ENCODE assay signal across 8 cellular contexts in the genomic region with DNA sequence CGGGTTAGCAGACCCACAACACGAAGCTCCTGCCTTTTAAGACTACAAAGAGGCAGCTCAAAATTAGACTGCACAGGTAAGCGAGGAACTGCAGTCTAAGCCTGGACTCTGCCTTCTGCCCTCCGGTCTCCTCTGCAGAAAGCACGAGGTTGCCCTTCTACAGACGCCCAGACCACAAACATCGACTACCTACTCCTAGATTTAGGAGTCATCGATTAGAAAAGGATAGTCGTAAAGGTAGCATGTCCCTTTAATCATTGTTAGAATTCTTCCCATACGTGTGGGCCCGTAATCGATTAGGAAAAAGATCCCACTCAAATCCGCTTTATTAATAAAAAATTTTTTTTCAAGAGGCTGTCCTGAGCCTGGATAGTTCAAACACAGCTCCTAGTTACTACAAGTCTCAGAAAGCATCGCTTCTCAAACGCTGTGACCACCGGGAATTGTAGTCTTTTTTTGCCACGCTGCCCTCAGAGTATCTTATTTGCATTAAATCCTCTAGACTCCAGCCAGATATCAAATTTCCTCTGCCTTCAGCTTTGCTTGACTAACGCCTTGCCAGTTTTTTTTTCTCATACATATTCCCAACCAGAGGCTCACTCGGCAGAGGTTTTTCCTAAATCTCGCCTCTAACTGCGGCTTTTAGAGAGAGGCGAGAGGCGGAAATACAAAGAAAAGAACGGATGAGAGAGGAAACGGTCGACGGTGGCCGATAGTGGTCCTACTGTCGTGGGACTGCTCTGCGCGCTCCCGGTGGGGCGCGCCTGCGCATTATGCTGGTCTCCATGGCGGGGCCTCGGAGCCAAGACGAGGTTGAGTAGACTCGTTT. TPM values are rescaled to one million over a fixed set of nuclear protein-coding genes. Genes with fewer than 3 reads are reported as not detected.
DNase-seq lines count a peak whose midpoint lies in the region; ATAC-seq and TF ChIP-seq lines count a peak whose summit lies in the region.

Gene CARF, plus strand, starts transcription at position 763 of the 829 bp plus-strand sequence. CDS start 29,628 bp downstream, outside the sequence.
Gene WDR12, minus strand, starts transcription at position 161 of the 829 bp plus-strand sequence. CDS start 197 bp downstream, outside the sequence.

- H3K27ac ChIP-seq in KMS-11 (peak within 1 kb of the TSS; percentile 71), Panc1 (ENCODE audit: low read length) (peak within 1 kb of the TSS; percentile 99), esophagus squamous epithelium (peak within 1 kb of the TSS; percentile 82 to 94 (median 91)), muscle layer of duodenum (ENCODE audit: low read length) (peak within 1 kb of the TSS; percentile 93)

- ATAC-seq in GM21786 (IDR thresholded peaks at IDR 0.05; ENCODE audit: unreplicated experiment) (peak; percentile 71), Panc1 (peak; percentile 96)
- peak; percentile 90 to 93 for ATAC-seq in activated T-cell treated with anti-CD3 and anti-CD28 coated beads, Interleukin-2, amount 50 U/mL, for 72 hours (replicated peaks in 1 of 2)

- no peaks in the 10 kb centered on the region for H4K20me1 ChIP-seq in KMS-11 (ENCODE audit: insufficient read depth)

- H3K9me3 ChIP-seq in Panc1 (ENCODE audit: control insufficient read depth, insufficient read depth, low read depth, low read length) (no peaks in the 10 kb centered on the region), esophagus squamous epithelium (no peaks in the 10 kb centered on the region), muscle layer of duodenum (ENCODE audit: control insufficient read depth in 1 of 2, low read length in 2 of 2) (no peaks in the 10 kb centered on the region)

- TF ChIP-seq CTCF in KMS-11 (conservative IDR thresholded peaks at IDR 0.05; ENCODE audit: low read depth, low read length) = no peak
- TF ChIP-seq CTCF in Panc1 (IDR thresholded peaks at IDR 0.05) = no peak
- peak in 2 of 6 experiments; percentile 1 to 10 for TF ChIP-seq CTCF in esophagus squamous epithelium (IDR thresholded peaks at IDR 0.05)

- no peaks in the 10 kb centered on the region for H3K27me3 ChIP-seq in KMS-11 (ENCODE audit: insufficient read depth, low read depth)
- no peaks in the 10 kb centered on the region for H3K27me3 ChIP-seq in Panc1 (ENCODE audit: control insufficient read depth, insufficient read depth, low read length)
- H3K27me3 ChIP-seq in esophagus squamous epithelium = no peaks in the 10 kb centered on the region
- no peaks in the 10 kb centered on the region for H3K27me3 ChIP-seq in muscle layer of duodenum (ENCODE audit: low read depth, low read length)

- H3K4me3 Mint-ChIP-seq in activated T-cell treated with anti-CD3 and anti-CD28 coated beads, Interleukin-2, amount 50 U/mL, for 72 hours = peak within 1 kb of the TSS; percentile 92 to 98

- peak within 1 kb of the TSS; percentile 58 for H3K4me3 ChIP-seq in KMS-11 (IDR thresholded peaks at IDR 0.05; ENCODE audit: insufficient read depth, low read depth, low read length)
- peak within 1 kb of the TSS; percentile 99 to 100 for H3K4me3 ChIP-seq in Panc1 (ENCODE audit: low read depth in 2 of 2, low read length in 2 of 2)
- peak within 1 kb of the TSS; percentile 50 to 78 (median 70) for H3K4me3 ChIP-seq in esophagus squamous epithelium
- peak within 1 kb of the TSS; percentile 99 to 100 for H3K4me3 ChIP-seq in muscle layer of duodenum (ENCODE audit: low read depth in 1 of 2, low read length in 2 of 2)

- no peaks in the 10 kb centered on the region for H3K27me3 Mint-ChIP-seq in activated T-cell treated with anti-CD3 and anti-CD28 coated beads, Interleukin-2, amount 50 U/mL, for 72 hours (ENCODE audit: low read depth)

- H3K9me3 Mint-ChIP-seq in activated T-cell treated with anti-CD3 and anti-CD28 coated beads, Interleukin-2, amount 50 U/mL, for 72 hours = no peaks in the 10 kb centered on the region

- peak in 3 of 4 donors; percentile 43 to 61 (median 51) for TF ChIP-seq POLR2A in esophagus squamous epithelium (IDR thresholded peaks at IDR 0.05)

- peaks cover 3% of the 10 kb centered on the region; the same call in 1 of the 2 replicates for H3K36me3 ChIP-seq in KMS-11 (ENCODE audit: insufficient read depth)
- peaks cover 12% of the 10 kb centered on the region; the same call in 1 of the 2 replicates for H3K36me3 ChIP-seq in Panc1 (ENCODE audit: control insufficient read depth, insufficient read depth, low read length)
- peaks cover 0 to 10% (median 0%) of the 10 kb centered on the region in 3 donors for H3K36me3 ChIP-seq in esophagus squamous epithelium
- H3K36me3 ChIP-seq in muscle layer of duodenum (ENCODE audit: control insufficient read depth in 1 of 2, insufficient read depth in 2 of 2, low read length in 2 of 2) = peaks cover 0 to 4% of the 10 kb centered on the region in 2 donors

- peak within 1 kb of the TSS; percentile 71 for H2AFZ ChIP-seq in KMS-11 (ENCODE audit: low read depth)

- H3K4me1 ChIP-seq in KMS-11 (ENCODE audit: low read depth, poor library complexity, severe bottlenecking) (peaks cover 16% of the 10 kb centered on the region), Panc1 (ENCODE audit: control insufficient read depth, insufficient read depth, low read length) (no peaks in the 10 kb centered on the region), esophagus squamous epithelium (peaks cover 0 to 32% (median 18%) of the 10 kb centered on the region in 3 donors), muscle layer of duodenum (ENCODE audit: control insufficient read depth in 1 of 2, insufficient read depth in 2 of 2, low read length in 2 of 2) (peaks cover 4 to 14% of the 10 kb centered on the region in 2 donors)

- peaks cover 41% of the 10 kb centered on the region for H3K4me1 Mint-ChIP-seq in activated T-cell treated with anti-CD3 and anti-CD28 coated beads, Interleukin-2, amount 50 U/mL, for 72 hours (ENCODE audit: low read depth)

- in situ Hi-C loops in Panc1 (cut with HindIII; ENCODE audit: low pct_unique_long_range_greater_than_20kb, low sequenced_read_pairs) = no loop called here

- DNase-seq in DMS79 treated with DMSO at 0.1 percent for 48 hours (lab: John Stamatoyannopoulos, UW) = peak; percentile 98
- DNase-seq in Panc1 (ENCODE audit: low read depth, low spot score) = peak; percentile 92
- peak; percentile 90 to 94 for DNase-seq in activated T-cell treated with anti-CD3 and anti-CD28 coated beads, Interleukin-2, amount 50 U/mL, for 72 hours
- DNase-seq in esophagus squamous epithelium (lab: John Stamatoyannopoulos, UW) = peak; percentile 47
- peak; percentile 75 for DNase-seq in stimulated activated CD8-positive, alpha-beta memory T cell treated with anti-CD3 and anti-CD28 coated beads, Interleukin-7, amount 100 ng/mL, for 24 hours (ENCODE audit: low read depth)

- H3K36me3 Mint-ChIP-seq in activated T-cell treated with anti-CD3 and anti-CD28 coated beads, Interleukin-2, amount 50 U/mL, for 72 hours (ENCODE audit: insufficient read depth in 2 of 2) = peaks cover 0 to 6% of the 10 kb centered on the region in 2 donors

- BruUV-seq in Panc1 (replicated peaks; lab: Mats Ljungman, UMichigan) = TSS peak; percentile 74

- WGBS in esophagus squamous epithelium, 2 donors = 1% methylated on average over 38 to 39 of the region's 39 CpGs

- CTCF ChIA-PET in Panc1 (lab: Charles Lee) = no interaction called here

- peak within 1 kb of the TSS; percentile 67 for H3K4me2 ChIP-seq in KMS-11

- POLR2A ChIA-PET in Panc1 (lab: Charles Lee) = interaction anchor here (0.5 kb wide), 1 partner anchor 318 kb away, joined by 3 read pairs; no protein-coding TSS in a partner anchor

- intact Hi-C loops in Panc1 (cut with micrococcal nuclease; ENCODE audit: unreplicated experiment) = no loop called here
- intact Hi-C loops in esophagus squamous epithelium (cut with DNase I) = no loop called here

- H3K27ac Mint-ChIP-seq in activated T-cell treated with anti-CD3 and anti-CD28 coated beads, Interleukin-2, amount 50 U/mL, for 72 hours = peak within 1 kb of the TSS; percentile 97

- H3K79me2 ChIP-seq in KMS-11 (ENCODE audit: insufficient read depth, low read depth) = peaks cover 42% of the 10 kb centered on the region

- peak within 1 kb of the TSS; percentile 91 for H3K9ac ChIP-seq in KMS-11

RNA-seq across cellular contexts. Expression of gene CARF, which starts in this region (rescaled TPM):
- total RNA-seq in Panc1 (2021; ENCODE audit: unreplicated experiment) (8.0 TPM), esophagus squamous epithelium (10 to 100 TPM in 1 of 4 donors, 1 to 10 TPM in 3; 2.4 to 11.6 (median 3.7) TPM)
- 2.7 TPM for polyA plus RNA-seq in Panc1 (2012; ENCODE audit: insufficient read length)
- total RNA-seq in activated T-cell treated with anti-CD3 and anti-CD28 coated beads, Interleukin-2, amount 50 U/mL, for 72 hours = 10 to 100 TPM; 12.0 to 13.8 TPM

RNA-seq across cellular contexts. Expression of gene WDR12, which starts in this region (rescaled TPM):
- total RNA-seq in Panc1 (2021; ENCODE audit: unreplicated experiment) (100 TPM), esophagus squamous epithelium (10 to 100 TPM; 22.0 to 52.4 (median 30.7) TPM)
- 59.4 TPM for polyA plus RNA-seq in Panc1 (2012; ENCODE audit: insufficient read length)
- total RNA-seq in activated T-cell treated with anti-CD3 and anti-CD28 coated beads, Interleukin-2, amount 50 U/mL, for 72 hours = 10 to 100 TPM; 67.6 to 95.0 TPM

Comparison
In these comparisons a context has a peak if more than half of its experiments do, and no peak if none do; other contexts are left out.
1. Peak in every context shown above with its lines: DNase-seq, ATAC-seq, H3K4me3 ChIP-seq and H3K27ac ChIP-seq.
2. DNase-seq: peak in every context shown above with its lines; median percentile 98 in DMS79 treated with DMSO at 0.1 percent for 48 hours; 92 in Panc1; 92 in activated T-cell treated with anti-CD3 and anti-CD28 coated beads, Interleukin-2, amount 50 U/mL, for 72 hours; 75 in stimulated activated CD8-positive, alpha-beta memory T cell treated with anti-CD3 and anti-CD28 coated beads, Interleukin-7, amount 100 ng/mL, for 24 hours; 47 in esophagus squamous epithelium.